In the genomic region with DNA sequence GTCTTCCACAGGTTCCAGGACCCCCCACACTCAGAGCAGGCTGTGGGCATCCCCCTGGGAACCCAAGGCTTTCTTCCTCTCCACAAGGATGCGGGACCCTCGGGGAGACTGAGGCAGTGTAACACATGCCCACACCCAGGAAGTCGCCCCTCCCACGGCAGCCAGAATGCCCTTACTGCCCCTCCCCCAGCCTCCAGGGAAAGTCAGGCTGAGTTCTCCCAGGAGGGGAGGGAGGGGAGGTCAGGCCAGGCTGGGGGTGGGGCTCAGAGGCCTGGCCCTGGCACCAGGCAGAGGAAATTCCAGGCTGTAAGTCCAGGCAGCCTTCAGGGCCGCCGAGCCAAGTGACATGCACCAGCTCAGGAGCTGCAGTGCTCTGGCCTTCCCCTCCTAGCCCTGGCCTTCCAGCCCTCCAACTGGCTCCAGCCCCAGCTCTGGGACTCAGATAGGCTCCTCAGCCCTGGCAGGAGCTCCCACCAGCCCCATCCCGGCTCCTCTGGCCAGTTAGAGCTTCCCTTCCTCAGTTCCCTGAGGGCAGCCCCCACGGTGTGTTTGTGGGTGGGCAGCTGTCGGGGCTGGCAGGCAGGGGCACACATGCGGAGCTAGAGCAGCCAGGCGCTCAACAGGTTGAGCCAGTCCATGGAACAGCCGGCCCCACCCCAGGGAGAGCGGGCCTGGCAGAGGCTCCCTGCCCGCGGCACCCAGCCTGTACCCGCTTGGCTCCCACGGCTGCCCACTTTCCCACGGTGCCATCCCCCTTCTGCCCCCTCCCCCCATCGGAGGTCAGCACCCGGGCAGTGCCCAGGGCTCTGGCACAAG, we compare ENCODE assay signal across 8 cellular contexts. TPM values are rescaled to one million over a fixed set of nuclear protein-coding genes. Genes with fewer than 3 reads are reported as not detected.
DNase-seq lines count a peak whose midpoint lies in the region; ATAC-seq and TF ChIP-seq lines count a peak whose summit lies in the region.

No MANE protein-coding gene starts in this region.

- H3K9me3 Mint-ChIP-seq in CD4-positive, alpha-beta memory T cell = peaks cover 0 to 9% (median 1%) of the 10 kb centered on the region in 8 donors
- no peaks in the 10 kb centered on the region for H3K9me3 Mint-ChIP-seq in CD14-positive monocyte

- H3K27me3 ChIP-seq in CD4-positive, alpha-beta memory T cell (ENCODE audit: insufficient read depth, low read length) = no peaks in the 10 kb centered on the region
- H3K27me3 ChIP-seq in upper lobe of right lung = no peaks in the 10 kb centered on the region

- no peak for TF ChIP-seq CTCF in upper lobe of right lung (IDR thresholded peaks at IDR 0.05)
- TF ChIP-seq CTCF in CD14-positive monocyte (IDR thresholded peaks at IDR 0.05) = no peak

- POLR2A ChIA-PET in CD4-positive, alpha-beta memory T cell (lab: Charles Lee; ENCODE audit: partially characterized antibody) = interaction anchor here (0.6 to 1.9 kb wide), 2 partner anchors 45 to 226 kb away, joined by 3 to 5 read pairs; no protein-coding TSS in a partner anchor

- peak overlapping the region; percentile 95 to 100 (median 98) for H3K4me3 Mint-ChIP-seq in CD4-positive, alpha-beta memory T cell
- H3K4me3 Mint-ChIP-seq in CD14-positive monocyte = no peak overlapping the region

- peaks cover 24 to 57% of the 10 kb centered on the region in 2 donors for H3K36me3 Mint-ChIP-seq in CD4-positive, alpha-beta memory T cell
- peaks cover 11 to 14% of the 10 kb centered on the region in 2 donors for H3K36me3 Mint-ChIP-seq in CD14-positive monocyte

- H3K27ac ChIP-seq in CD4-positive, alpha-beta memory T cell (ENCODE audit: low read depth, low read length) = peak overlapping the region; percentile 99
- H3K27ac ChIP-seq in upper lobe of right lung = peak overlapping the region; percentile 88

- peak overlapping the region in 6 of 7 donors; percentile 69 to 100 (median 99) for H3K27ac Mint-ChIP-seq in CD4-positive, alpha-beta memory T cell
- H3K27ac Mint-ChIP-seq in CD14-positive monocyte = no peak overlapping the region

- H3K27me3 Mint-ChIP-seq in CD4-positive, alpha-beta memory T cell = peaks cover 1 to 2% of the 10 kb centered on the region in 2 donors
- peaks cover 0 to 15% (median 7%) of the 10 kb centered on the region in 3 donors for H3K27me3 Mint-ChIP-seq in CD14-positive monocyte (ENCODE audit: low read depth in 3 of 3)

- CTCF ChIA-PET in CD4-positive, alpha-beta memory T cell (lab: Charles Lee; ENCODE audit: partially characterized antibody) = interaction anchor here (0.7 to 5.7 kb wide), 3 partner anchors 45 to 132 kb away, joined by 3 to 39 read pairs (median 3); partner anchors contain the start of gene DDX6

- intact Hi-C loops in CD4-positive, alpha-beta memory T cell (cut with micrococcal nuclease) = no loop called here
- intact Hi-C loops in upper lobe of right lung (cut with DNase I) = no loop called here
- intact Hi-C loops in CD14-positive monocyte (cut with micrococcal nuclease) = no loop called here

- no peaks in the 10 kb centered on the region for H3K9me3 ChIP-seq in CD4-positive, alpha-beta memory T cell (ENCODE audit: control insufficient read depth in 1 of 2, low read length in 2 of 2)
- H3K9me3 ChIP-seq in upper lobe of right lung = no peaks in the 10 kb centered on the region

- H3K4me3 ChIP-seq in CD4-positive, alpha-beta memory T cell (ENCODE audit: low read length in 2 of 2) = peak overlapping the region; percentile 42 to 79
- H3K4me3 ChIP-seq in upper lobe of right lung = peak overlapping the region; percentile 95

- H3K4me1 Mint-ChIP-seq in CD4-positive, alpha-beta memory T cell = peaks cover 37 to 76% (median 51%) of the 10 kb centered on the region in 4 donors
- H3K4me1 Mint-ChIP-seq in CD14-positive monocyte = peaks cover 81% of the 10 kb centered on the region

- no peaks in the 10 kb centered on the region for H3K36me3 ChIP-seq in CD4-positive, alpha-beta memory T cell (ENCODE audit: insufficient read depth, low read length)
- H3K36me3 ChIP-seq in upper lobe of right lung = no peaks in the 10 kb centered on the region

- peak in 1 of 5 donors; percentile 44 for DNase-seq in CD4-positive, alpha-beta memory T cell
- DNase-seq in NCI-H69 (lab: John Stamatoyannopoulos, UW) (peak; percentile 62), ecto neural progenitor cell (ENCODE audit: low spot score) (peak; percentile 80), lung microvascular endothelial cell (ENCODE audit: low read depth in 2 of 2) (peak; percentile 39 to 46), upper lobe of right lung (peak; percentile 91), cerebellar nuclear complex (lab: John Stamatoyannopoulos, UW) (no peak), CD14-positive monocyte (ENCODE audit: low spot score) (no peak), germinal center (ENCODE audit: low spot score) (no peak)

- H3K4me1 ChIP-seq in CD4-positive, alpha-beta memory T cell (ENCODE audit: insufficient read depth, low read length) = peaks cover 73% of the 10 kb centered on the region
- H3K4me1 ChIP-seq in upper lobe of right lung = peaks cover 62% of the 10 kb centered on the region

- peak; percentile 61 for ATAC-seq in upper lobe of right lung

RNA-seq across cellular contexts. Expression of gene BCL9L, which starts 3.6 kb away (rescaled TPM):
- 100 to 1,000 TPM; 216 to 232 TPM for total RNA-seq in CD4-positive, alpha-beta memory T cell
- 10 to 100 TPM in 1 of 2 donors, under 1 TPM in 1; 0.45 to 10.9 TPM for polyA plus RNA-seq in CD4-positive, alpha-beta memory T cell
- total RNA-seq in lung microvascular endothelial cell (4.6 and 5.9 TPM in 2 replicates), upper lobe of right lung (62.5 TPM)
- 1 to 10 TPM in 1 of 2 donors, under 1 TPM in 1; 0.11 to 1.8 TPM for polyA plus RNA-seq in CD14-positive monocyte

RNA-seq across cellular contexts. Expression of gene UPK2, which starts 34.0 kb away (rescaled TPM):
- total RNA-seq in CD4-positive, alpha-beta memory T cell = not detected
- polyA plus RNA-seq in CD4-positive, alpha-beta memory T cell = not detected
- total RNA-seq in lung microvascular endothelial cell (not detected in 2 replicates), upper lobe of right lung (not detected)
- not detected for polyA plus RNA-seq in CD14-positive monocyte

RNA-seq across cellular contexts. Expression of gene CXCR5, which starts 38.4 kb away (rescaled TPM):
- 10 to 100 TPM; 21.1 to 21.5 TPM for total RNA-seq in CD4-positive, alpha-beta memory T cell
- 10 to 100 TPM in 1 of 2 donors, 1 to 10 TPM in 1; 7.9 to 18.2 TPM for polyA plus RNA-seq in CD4-positive, alpha-beta memory T cell
- not detected in 2 replicates for total RNA-seq in lung microvascular endothelial cell
- total RNA-seq in upper lobe of right lung = not detected
- polyA plus RNA-seq in CD14-positive monocyte = under 1 TPM; 0.08 to 0.09 TPM

RNA-seq across cellular contexts. Expression of gene FOXR1, which starts 49.4 kb away (rescaled TPM):
- not detected for total RNA-seq in CD4-positive, alpha-beta memory T cell
- not detected for polyA plus RNA-seq in CD4-positive, alpha-beta memory T cell
- total RNA-seq in lung microvascular endothelial cell (not detected in 2 replicates), upper lobe of right lung (not detected)
- polyA plus RNA-seq in CD14-positive monocyte = not detected

Comparison
In these comparisons a context has a peak if more than half of its experiments do, and no peak if none do; other contexts are left out.
1. DNase-seq: peak in NCI-H69 (single experiment), ecto neural progenitor cell (single experiment), lung microvascular endothelial cell (2 of 2) and upper lobe of right lung (single experiment); none in cerebellar nuclear complex (0 of 2), CD14-positive monocyte (single experiment) and germinal center (single experiment).
2. H3K27ac Mint-ChIP-seq: peak in CD4-positive, alpha-beta memory T cell (6 of 7); none in CD14-positive monocyte (0 of 7).
3. H3K4me3 Mint-ChIP-seq: peak in CD4-positive, alpha-beta memory T cell (8 of 8); none in CD14-positive monocyte (0 of 2).
4. RNA of gene CXCR5, which starts 38.4 kb away (total RNA-seq): 21.1 to 21.5 TPM in CD4-positive, alpha-beta memory T cell; not detected in upper lobe of right lung (single experiment) and not detected in lung microvascular endothelial cell; every median in the first group is over 10 times any median in the second.